Comparison of ENCODE assay signal across 24 cellular contexts in genomic region chr13:94478913-94479312, GRCh38. TPM values are rescaled to one million over a fixed set of nuclear protein-coding genes. Genes with fewer than 3 reads are reported as not detected.
"Had no signal": no experiment of that assay in that cellular context is flagged by ENCODE, and none has a peak within 500 bp of the region (broad histone marks: within the 10 kb centered on the region; RNA-seq: fewer than 3 reads in every experiment).

No MANE protein-coding gene starts in this region.

- ATAC-seq: activated CD8-positive, alpha-beta T cell treated with anti-CD3 and anti-CD28 coated beads, Interleukin-2, amount 10 ng/mL, durations not matched to agents 7 days and 5 days; PC-3; WTC11 had no signal

- DNase-seq: activated CD4-positive, alpha-beta T cell treated with anti-CD3 and anti-CD28 coated beads for 48 hours; activated CD4-positive, alpha-beta T cell treated with anti-CD3 and anti-CD28 coated beads, Interleukin-2, amount 50 U/mL, for 4 hours; activated CD4-positive, CD25-positive, alpha-beta regulatory T cell treated with anti-CD3 and anti-CD28 coated beads, Interleukin-2, amount 50 U/mL, for 72 hours; activated CD8-positive, alpha-beta memory T cell treated with anti-CD3 and anti-CD28 coated beads, Interleukin-2, amount 50 U/mL, for 48 hours; activated CD8-positive, alpha-beta T cell treated with anti-CD3 and anti-CD28 coated beads, Interleukin-2, amount 10 ng/mL, durations not matched to agents 7 days and 5 days; activated naive CD4-positive, alpha-beta T cell treated with anti-CD3 and anti-CD28 coated beads, Interleukin-2, amount 50 U/mL, for 16 hours; activated naive CD8-positive, alpha-beta T cell treated with anti-CD3 and anti-CD28 coated beads, Interleukin-2, amount 10 ng/mL, durations not matched to agents 7 days and 5 days; activated T-cell treated with anti-CD3 and anti-CD28 coated beads, Interleukin-2, amount 50 U/mL, for 1 hour; brain microvascular endothelial cell; MG63; MV-4-11; NCI-H1417 treated with DMSO at 0.1 percent for 48 hours; NCI-H1694; NCI-H2029; NCI-H2107; NCI-H226; NCI-H510A; NCI-H526 treated with DMSO at 0.1 percent for 48 hours; PC-3; SHP77 had no signal

- H3K27me3 ChIP-seq: brain microvascular endothelial cell, cardiac muscle cell, MG63, SJSA1 had no signal

- H3K27ac ChIP-seq: brain microvascular endothelial cell, cardiac muscle cell, SJSA1 had no signal

- H3K4me3 Mint-ChIP-seq: activated CD8-positive, alpha-beta T cell treated with anti-CD3 and anti-CD28 coated beads, Interleukin-2, amount 10 ng/mL, durations not matched to agents 7 days and 5 days; activated naive CD8-positive, alpha-beta T cell treated with anti-CD3 and anti-CD28 coated beads, Interleukin-2, amount 10 ng/mL, durations not matched to agents 7 days and 5 days; T-helper 1 cell treated with Interleukin-12 subunit alpha and Interleukin-12 subunit beta and Interleukin-4 antibody, amounts not matched to agents 30 μg/mL and 1 μg/mL, for 36 hours; WTC11 had no signal

- H3K9me3 ChIP-seq: MG63, SJSA1 had no signal

- H3K27me3 Mint-ChIP-seq: activated naive CD8-positive, alpha-beta T cell treated with anti-CD3 and anti-CD28 coated beads, Interleukin-2, amount 10 ng/mL, durations not matched to agents 7 days and 5 days had no signal

- H3K4me3 ChIP-seq: cardiac muscle cell, MG63, SJSA1 had no signal

- H3K4me1 ChIP-seq: SJSA1 had no signal

- H3K36me3 Mint-ChIP-seq: WTC11 had no signal

- H3K9me3 Mint-ChIP-seq: activated naive CD8-positive, alpha-beta T cell treated with anti-CD3 and anti-CD28 coated beads, Interleukin-2, amount 10 ng/mL, durations not matched to agents 7 days and 5 days; T-helper 1 cell treated with Interleukin-12 subunit alpha and Interleukin-12 subunit beta and Interleukin-4 antibody, amounts not matched to agents 30 μg/mL and 1 μg/mL, for 36 hours had no signal

- H3K27ac Mint-ChIP-seq: activated CD8-positive, alpha-beta T cell treated with anti-CD3 and anti-CD28 coated beads, Interleukin-2, amount 10 ng/mL, durations not matched to agents 7 days and 5 days; activated naive CD8-positive, alpha-beta T cell treated with anti-CD3 and anti-CD28 coated beads, Interleukin-2, amount 10 ng/mL, durations not matched to agents 7 days and 5 days; T-helper 1 cell treated with Interleukin-12 subunit alpha and Interleukin-12 subunit beta and Interleukin-4 antibody, amounts not matched to agents 30 μg/mL and 1 μg/mL, for 36 hours; WTC11 had no signal

- H3K36me3 ChIP-seq: brain microvascular endothelial cell, cardiac muscle cell, MG63, SJSA1 had no signal

RNA-seq across cellular contexts. Expression of gene DCT, which starts 0.6 kb away (rescaled TPM):
- total RNA-seq: PC-3, SJSA1, WTC11 had no signal
- polyA plus RNA-seq: cardiac muscle cell had no signal
